ENCODE assay signal across 8 cellular contexts in genomic region chr19:45478454-45479238, GRCh38. TPM values are rescaled to one million over a fixed set of nuclear protein-coding genes. Genes with fewer than 3 reads are reported as not detected.
DNase-seq lines count a peak whose midpoint lies in the region; ATAC-seq and TF ChIP-seq lines count a peak whose summit lies in the region.

No MANE protein-coding gene starts in this region.

- H3K36me3 Mint-ChIP-seq in CD14-positive monocyte: peaks cover 7 to 15% of the 10 kb centered on the region in 2 donors

- H3K9ac ChIP-seq in duodenal mucosa (ENCODE audit: low read depth in 1 of 2, low read length in 2 of 2): peak overlapping the region; percentile 63 to 86

- peaks cover 0 to 8% (median 3%) of the 10 kb centered on the region in 7 donors for H3K9me3 Mint-ChIP-seq in CD14-positive monocyte

- H3K27me3 ChIP-seq in duodenal mucosa (ENCODE audit: control insufficient read depth in 1 of 2, insufficient read depth in 2 of 2, low read length in 2 of 2): peaks cover 0 to under 1% of the 10 kb centered on the region in 2 donors
- peaks cover 8% of the 10 kb centered on the region for H3K27me3 ChIP-seq in lower lobe of right lung (ENCODE audit: low read depth)

- H3K27ac ChIP-seq in duodenal mucosa (ENCODE audit: low read depth, low read length) (peak overlapping the region; percentile 82), lower lobe of right lung (peak overlapping the region; percentile 97)

- intact Hi-C loops in CD14-positive monocyte (cut with micrococcal nuclease): loop anchor here (1.0 to 2.0 kb wide), 3 partner anchors 39 to 52 kb away; no protein-coding TSS in a partner anchor
- intact Hi-C loops in lower lobe of right lung (cut with DNase I): loop anchor here (5.0 kb wide), 1 partner anchor 41 kb away; no protein-coding TSS in a partner anchor

- peaks cover 34 to 50% (median 43%) of the 10 kb centered on the region in 3 donors for H3K27me3 Mint-ChIP-seq in CD14-positive monocyte (ENCODE audit: low read depth in 3 of 3)

- peaks cover 29% of the 10 kb centered on the region for H3K4me1 Mint-ChIP-seq in CD14-positive monocyte

- H3K36me3 ChIP-seq in duodenal mucosa (ENCODE audit: control insufficient read depth in 1 of 2, insufficient read depth in 2 of 2, low read length in 2 of 2): no peaks in the 10 kb centered on the region
- no peaks in the 10 kb centered on the region for H3K36me3 ChIP-seq in lower lobe of right lung

- ATAC-seq in GM19324 (IDR thresholded peaks at IDR 0.05; ENCODE audit: low FRiP score, unreplicated experiment): peak; percentile 71
- peak; percentile 47 for ATAC-seq in HG03469 (IDR thresholded peaks at IDR 0.05; ENCODE audit: unreplicated experiment)
- peak; percentile 86 to 90 for ATAC-seq in lower lobe of right lung

- TF ChIP-seq CTCF in CD14-positive monocyte (IDR thresholded peaks at IDR 0.05) (peak; percentile 83), lower lobe of right lung (IDR thresholded peaks at IDR 0.05) (peak; percentile 96)

- peak overlapping the region; percentile 73 to 98 (median 94) for H3K27ac Mint-ChIP-seq in CD14-positive monocyte

- H3K9me3 ChIP-seq in duodenal mucosa (ENCODE audit: control insufficient read depth in 1 of 2, low read length in 2 of 2) (no peaks in the 10 kb centered on the region), lower lobe of right lung (no peaks in the 10 kb centered on the region)

- peak; percentile 87 for DNase-seq in CD14-positive monocyte (ENCODE audit: low spot score)
- peak; percentile 88 for DNase-seq in NCI-H526 treated with DMSO at 0.1 percent for 48 hours (lab: John Stamatoyannopoulos, UW)
- peak; percentile 83 to 91 for DNase-seq in activated CD4-positive, alpha-beta T cell treated with anti-CD3 and anti-CD28 coated beads, Interleukin-2, amount 50 U/mL, for 24 hours (ENCODE audit: low read depth in 1 of 2, low spot score in 1 of 2)
- peak; percentile 88 for DNase-seq in lower lobe of right lung
- peak; percentile 79 to 92 (median 91) for DNase-seq in stimulated activated CD4-positive, alpha-beta T cell treated with anti-CD3 and anti-CD28 coated beads, TNF-alpha, amount 100 ng/mL, for 24 hours (ENCODE audit: low read depth in 3 of 3)

- H3K4me1 ChIP-seq in duodenal mucosa (ENCODE audit: control insufficient read depth in 1 of 2, insufficient read depth in 2 of 2, low read length in 2 of 2) (peaks cover 6 to 12% of the 10 kb centered on the region in 2 donors), lower lobe of right lung (peaks cover 20% of the 10 kb centered on the region)

- peak overlapping the region; percentile 83 to 87 for H3K4me3 Mint-ChIP-seq in CD14-positive monocyte

- peak overlapping the region; percentile 68 to 77 for H3K4me3 ChIP-seq in duodenal mucosa (ENCODE audit: low read depth in 1 of 2, low read length in 2 of 2)
- peak overlapping the region; percentile 57 for H3K4me3 ChIP-seq in lower lobe of right lung

RNA-seq across cellular contexts. Expression of gene FOSB, which starts 10.8 kb away (rescaled TPM):
- polyA plus RNA-seq in CD14-positive monocyte: 10 to 100 TPM; 27.3 to 28.2 TPM
- 18.0 TPM for total RNA-seq in lower lobe of right lung

RNA-seq across cellular contexts. Expression of gene RTN2, which starts 18.2 kb away (rescaled TPM):
- polyA plus RNA-seq in CD14-positive monocyte: 1 to 10 TPM; 1.5 to 2.7 TPM
- total RNA-seq in lower lobe of right lung: 16.2 TPM

RNA-seq across cellular contexts. Expression of gene PPM1N, which starts 19.6 kb away (rescaled TPM):
- 1 to 10 TPM; 1.3 to 2.7 TPM for polyA plus RNA-seq in CD14-positive monocyte
- total RNA-seq in lower lobe of right lung: 1.8 TPM

RNA-seq across cellular contexts. Expression of gene VASP, which starts 28.6 kb away (rescaled TPM):
- polyA plus RNA-seq in CD14-positive monocyte: 100 to 1,000 TPM; 132 to 144 TPM
- total RNA-seq in lower lobe of right lung: 190 TPM

RNA-seq across cellular contexts. Expression of gene ERCC1, which starts 54.9 kb away (rescaled TPM):
- polyA plus RNA-seq in CD14-positive monocyte: 10 to 100 TPM; 62.2 to 74.6 TPM
- total RNA-seq in lower lobe of right lung: 41.6 TPM

Comparison
In these comparisons a context has a peak if more than half of its experiments do, and no peak if none do; other contexts are left out.
1. Peak in every context shown above with its lines: DNase-seq, ATAC-seq, H3K4me3 ChIP-seq and H3K27ac ChIP-seq.